ENCODE assay signal across 34 cellular contexts in genomic region chr12:17239874-17240273, GRCh38.
"Had no signal": no experiment of that assay in that cellular context is flagged by ENCODE, and none has a peak within 500 bp of the region (broad histone marks: within the 10 kb centered on the region; RNA-seq: fewer than 3 reads in every experiment).

No MANE protein-coding gene starts in this region.

- DNase-seq: Karpas-422, Kasumi-1, MG63, MM.1S, MV-4-11, NCI-H1048, NCI-H1092, NCI-H1092 treated with DMSO at 0.1 percent for 48 hours, NCI-H1105, NCI-H1105 treated with DMSO at 0.1 percent for 48 hours, NCI-H1417, NCI-H1417 treated with DMSO at 0.1 percent for 48 hours, NCI-H1436, NCI-H1436 treated with DMSO at 0.1 percent for 48 hours, NCI-H146, NCI-H1694, NCI-H1694 treated with DMSO at 0.1 percent for 48 hours, NCI-H187, NCI-H187 treated with DMSO at 0.1 percent for 48 hours, NCI-H1930, NCI-H2029, NCI-H2029 treated with DMSO at 0.1 percent for 48 hours, NCI-H2081, NCI-H2081 treated with DMSO at 0.1 percent for 48 hours, NCI-H2107, NCI-H2171, NCI-H2171 treated with DMSO at 0.1 percent for 48 hours, NCI-H2227 treated with DMSO at 0.1 percent for 48 hours, NCI-H226, NCI-H345, NCI-H446, NCI-H446 treated with DMSO at 0.1 percent for 48 hours, NCI-H510A, NCI-H510A treated with DMSO at 0.1 percent for 48 hours had no signal

- H3K4me3 ChIP-seq: MG63 had no signal

- H3K9me3 ChIP-seq: MG63 had no signal

- H3K27me3 ChIP-seq: MG63 had no signal

- H3K36me3 ChIP-seq: MG63 had no signal
